ENCODE assay signal across 1 cellular context in genomic region chr9:131038256-131039128, GRCh38.
TF ChIP-seq lines count a peak whose summit lies in the region.

No MANE protein-coding gene starts in this region.

TF ChIP-seq in K562, 482 proteins besides CTCF, POLR2A, EP300 and RAD21 (continued from another document):
- TF ChIP-seq ZBTB40 (IDR thresholded peaks at IDR 0.05), result no peak
- TF ChIP-seq ZBTB40 (CRISPR knock-in tag; IDR thresholded peaks at IDR 0.05), result no peak
- TF ChIP-seq JUN (IDR thresholded peaks at IDR 0.05; ENCODE audit: borderline replicate concordance, low read depth, low read length), result no peak
- TF ChIP-seq JUN (CRISPR knock-in tag; IDR thresholded peaks at IDR 0.05; ENCODE audit: borderline replicate concordance), result no peak
- no peak for TF ChIP-seq ELF2 (CRISPR knock-in tag; IDR thresholded peaks at IDR 0.05)
